ENCODE assay signal across 1 cellular context in the genomic region with DNA sequence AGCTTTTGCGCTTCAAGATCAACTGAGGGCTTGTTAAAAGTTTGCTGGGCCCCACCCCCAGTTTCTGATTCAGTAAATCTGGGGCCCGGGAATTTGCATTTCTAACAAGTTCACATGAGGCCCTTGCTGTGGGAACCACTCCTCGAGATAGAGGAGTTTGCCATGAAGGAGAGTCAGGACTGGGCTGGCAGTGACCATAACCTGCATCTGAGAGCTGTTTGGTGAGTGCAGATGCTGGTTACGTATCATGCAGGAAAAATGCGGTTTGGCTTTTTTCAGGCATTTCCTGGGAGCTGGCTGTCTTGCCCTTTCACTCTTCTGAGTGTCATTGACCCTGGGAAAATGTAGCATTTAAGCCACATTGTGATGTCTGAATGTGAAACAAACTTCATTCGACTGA.
TF ChIP-seq lines count a peak whose summit lies in the region.

No MANE protein-coding gene starts in this region.

TF ChIP-seq in IMR-90, 13 proteins besides CTCF, POLR2A, EP300 and RAD21:
- no peak for TF ChIP-seq MAZ (IDR thresholded peaks at IDR 0.05; ENCODE audit: borderline replicate concordance, low read depth, low read length)
- no peak for TF ChIP-seq NFE2L2 (IDR thresholded peaks at IDR 0.05; ENCODE audit: low read depth, low read length)
- TF ChIP-seq, protein P1, sequence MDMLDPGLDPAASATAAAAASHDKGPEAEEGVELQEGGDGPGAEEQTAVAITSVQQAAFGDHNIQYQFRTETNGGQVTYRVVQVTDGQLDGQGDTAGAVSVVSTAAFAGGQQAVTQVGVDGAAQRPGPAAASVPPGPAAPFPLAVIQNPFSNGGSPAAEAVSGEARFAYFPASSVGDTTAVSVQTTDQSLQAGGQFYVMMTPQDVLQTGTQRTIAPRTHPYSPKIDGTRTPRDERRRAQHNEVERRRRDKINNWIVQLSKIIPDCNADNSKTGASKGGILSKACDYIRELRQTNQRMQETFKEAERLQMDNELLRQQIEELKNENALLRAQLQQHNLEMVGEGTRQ (IDR thresholded peaks at IDR 0.05; ENCODE audit: low read depth, low read length): no peak
- no peak for TF ChIP-seq CHD1 (IDR thresholded peaks at IDR 0.05; ENCODE audit: low read depth, low read length)
- no peak for TF ChIP-seq MAFK (IDR thresholded peaks at IDR 0.05; ENCODE audit: low read depth, low read length)
- no peak for TF ChIP-seq CEBPB (IDR thresholded peaks at IDR 0.05; ENCODE audit: low read depth, low read length)
- no peak for TF ChIP-seq RCOR1 (IDR thresholded peaks at IDR 0.05; ENCODE audit: insufficient replicate concordance, low read length)
- TF ChIP-seq SMC3 (IDR thresholded peaks at IDR 0.05; ENCODE audit: low read depth, low read length): no peak
- no peak for TF ChIP-seq RFX5 (IDR thresholded peaks at IDR 0.05; ENCODE audit: low read depth, low read length)
- no peak for TF ChIP-seq FOS (IDR thresholded peaks at IDR 0.05; ENCODE audit: low read depth, low read length)
